In the genomic region with DNA sequence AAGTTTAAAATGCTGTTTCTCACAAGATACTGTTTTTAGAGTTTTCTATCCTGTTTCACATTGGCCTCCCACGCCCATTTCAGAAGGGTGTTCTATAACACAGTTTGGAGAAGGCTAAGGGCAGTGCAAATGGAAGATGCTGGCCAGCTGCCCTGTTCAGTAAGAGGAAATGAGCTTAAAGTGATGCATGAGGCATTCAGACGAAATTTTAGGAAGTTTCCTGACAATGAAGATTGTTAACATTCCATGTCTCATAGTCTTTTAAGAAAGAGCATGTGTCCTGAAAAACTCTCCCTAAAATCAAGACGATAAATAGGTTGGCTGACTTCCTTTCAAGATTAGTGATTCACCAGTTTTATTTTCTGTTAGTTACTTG, we compare ENCODE assay signal across 13 cellular contexts.
DNase-seq lines count a peak whose midpoint lies in the region; ATAC-seq, FAIRE-seq and TF ChIP-seq lines count a peak whose summit lies in the region.
"Had no signal": no experiment of that assay in that cellular context is flagged by ENCODE, and none has a peak within 500 bp of the region (broad histone marks: within the 10 kb centered on the region; RNA-seq: fewer than 3 reads in every experiment).

No MANE protein-coding gene starts in this region.

- H3K4me1 Mint-ChIP-seq in HFFc6 (ENCODE audit: low read depth) (peaks cover 53% of the 10 kb centered on the region), astrocyte (ENCODE audit: low read depth, unreplicated experiment) (peaks cover 10% of the 10 kb centered on the region)

- H3K4me3 ChIP-seq in A673 (ENCODE audit: low read depth, low read length, poor library complexity, severe bottlenecking): no peak overlapping the region
- no peak overlapping the region for H3K4me3 ChIP-seq in astrocyte (ENCODE audit: insufficient read depth, low read depth, low read length)
- H3K4me3 ChIP-seq in right cardiac atrium (ENCODE audit: low read length): no peak overlapping the region
- no peak overlapping the region for H3K4me3 ChIP-seq in OCI-LY7 (ENCODE audit: low read depth, low read length, poor library complexity, severe bottlenecking)
- H3K4me3 ChIP-seq: mucosa of descending colon had no signal

- H3K4me3 Mint-ChIP-seq in HFFc6 (peak overlapping the region; percentile 76), astrocyte (ENCODE audit: unreplicated experiment) (no peak overlapping the region)
- H3K4me3 Mint-ChIP-seq: activated naive CD4-positive, alpha-beta T cell treated with anti-CD3 and anti-CD28 coated beads, Interleukin-2, amount 10 ng/mL, durations not matched to agents 7 days and 5 days had no signal

- no peaks in the 10 kb centered on the region for H3K9me2 ChIP-seq in OCI-LY7 (ENCODE audit: insufficient read depth, low read length)

- H3K9me3 Mint-ChIP-seq in HFFc6: no peaks in the 10 kb centered on the region
- no peaks in the 10 kb centered on the region for H3K9me3 Mint-ChIP-seq in astrocyte (ENCODE audit: unreplicated experiment)
- H3K9me3 Mint-ChIP-seq: activated naive CD4-positive, alpha-beta T cell treated with anti-CD3 and anti-CD28 coated beads, Interleukin-2, amount 10 ng/mL, durations not matched to agents 7 days and 5 days had no signal

- H3K9me3 ChIP-seq in A673 (ENCODE audit: low read depth, low read length, poor library complexity, severe bottlenecking) (no peaks in the 10 kb centered on the region), astrocyte (ENCODE audit: insufficient read depth, low read depth, low read length) (no peaks in the 10 kb centered on the region), right cardiac atrium (ENCODE audit: control insufficient read depth, low read length) (no peaks in the 10 kb centered on the region), OCI-LY7 (ENCODE audit: low read length) (no peaks in the 10 kb centered on the region)
- H3K9me3 ChIP-seq: mucosa of descending colon had no signal

- DNase-seq in A673 (ENCODE audit: low spot score) (peak; percentile 89), HFFc6 (peak; percentile 70), astrocyte (ENCODE audit: low read depth) (peak; percentile 80), right cardiac atrium (peak; percentile 61 to 80 (median 61)), activated T-cell treated with anti-CD3 and anti-CD28 coated beads for 4 hours (no peak), HT-29 (ENCODE audit: low spot score) (no peak), OCI-LY7 (ENCODE audit: low spot score) (no peak), kidney glomerular epithelial cell (lab: John Stamatoyannopoulos, UW) (no peak)
- DNase-seq: activated CD4-positive, alpha-beta T cell treated with anti-CD3 and anti-CD28 coated beads for 1 hour; C1 segment of cervical spinal cord; mucosa of descending colon; NCI-H1092 treated with DMSO at 0.1 percent for 48 hours had no signal

- no peak overlapping the region for H3K9ac ChIP-seq in astrocyte (ENCODE audit: low read length)

- POLR2A ChIA-PET in A673 (lab: Charles Lee; ENCODE audit: low non-redundant PET): interaction anchor here (0.7 kb wide), 1 partner anchor 341 kb away, joined by 4 read pairs; no protein-coding TSS in a partner anchor
- POLR2A ChIA-PET in OCI-LY7 (lab: Charles Lee): interaction anchor here (1.3 kb wide), 1 partner anchor 20 kb away, joined by 3 read pairs; no protein-coding TSS in a partner anchor

- peaks cover 4% of the 10 kb centered on the region; the same call in 1 of the 2 replicates for H3K36me3 Mint-ChIP-seq in HFFc6 (ENCODE audit: low read depth)
- no peaks in the 10 kb centered on the region for H3K36me3 Mint-ChIP-seq in astrocyte (ENCODE audit: low read depth, unreplicated experiment)
- H3K36me3 Mint-ChIP-seq: activated naive CD4-positive, alpha-beta T cell treated with anti-CD3 and anti-CD28 coated beads, Interleukin-2, amount 10 ng/mL, durations not matched to agents 7 days and 5 days had no signal

- TF ChIP-seq CTCF in A673 (conservative IDR thresholded peaks at IDR 0.05; ENCODE audit: low read depth, low read length) (no peak), HFFc6 (IDR thresholded peaks at IDR 0.05) (no peak), astrocyte (IDR thresholded peaks at IDR 0.05; ENCODE audit: insufficient read depth, low read depth, low read length) (no peak), OCI-LY7 (conservative IDR thresholded peaks at IDR 0.05; ENCODE audit: low read length) (no peak)

- peak overlapping the region; percentile 66 for H3K4me2 ChIP-seq in astrocyte (ENCODE audit: low read length)
- no peak overlapping the region for H3K4me2 ChIP-seq in OCI-LY7 (ENCODE audit: low read length)

- FAIRE-seq in astrocyte (lab: Jason Lieb, UNC): peak; percentile 89

- WGBS in right cardiac atrium: 32% methylated on average over 3 of the region's 3 CpGs

- H3K79me2 ChIP-seq in astrocyte (ENCODE audit: insufficient read depth, low read length): no peaks in the 10 kb centered on the region
- no peaks in the 10 kb centered on the region for H3K79me2 ChIP-seq in OCI-LY7 (ENCODE audit: insufficient read depth, low read depth, low read length)

- H3K27me3 Mint-ChIP-seq in HFFc6 (ENCODE audit: insufficient read depth) (no peaks in the 10 kb centered on the region), astrocyte (ENCODE audit: low read depth, unreplicated experiment) (no peaks in the 10 kb centered on the region)
- H3K27me3 Mint-ChIP-seq: activated naive CD4-positive, alpha-beta T cell treated with anti-CD3 and anti-CD28 coated beads, Interleukin-2, amount 10 ng/mL, durations not matched to agents 7 days and 5 days had no signal

- intact Hi-C loops in A673 (cut with micrococcal nuclease; ENCODE audit: unreplicated experiment): loop anchor here (5.0 to 10.0 kb wide), 2 partner anchors 326 to 873 kb away; no protein-coding TSS in a partner anchor
- intact Hi-C loops in right cardiac atrium (cut with DNase I): no loop called here
- intact Hi-C loops in OCI-LY7 (cut with micrococcal nuclease; ENCODE audit: unreplicated experiment): no loop called here

- H3K27me3 ChIP-seq in A673 (replicated peaks; ENCODE audit: insufficient read depth, low read depth, low read length, poor library complexity): no peaks in the 10 kb centered on the region
- no peaks in the 10 kb centered on the region for H3K27me3 ChIP-seq in astrocyte (ENCODE audit: insufficient read depth, low read length)
- no peaks in the 10 kb centered on the region for H3K27me3 ChIP-seq in right cardiac atrium (ENCODE audit: control insufficient read depth, insufficient read depth)

- H3K36me3 ChIP-seq in A673 (ENCODE audit: insufficient read depth, low read length, poor library complexity, severe bottlenecking): no peaks in the 10 kb centered on the region
- no peaks in the 10 kb centered on the region for H3K36me3 ChIP-seq in astrocyte (ENCODE audit: insufficient read depth, low read length)
- no peaks in the 10 kb centered on the region for H3K36me3 ChIP-seq in OCI-LY7 (ENCODE audit: insufficient read depth, low read length)

- peak; percentile 77 to 89 for ATAC-seq in right cardiac atrium
- ATAC-seq: mucosa of descending colon had no signal

- BruUV-seq in A673 (replicated peaks; lab: Mats Ljungman, UMichigan): no TSS peak
- no TSS peak for BruUV-seq in OCI-LY7 (replicated peaks; lab: Mats Ljungman, UMichigan)

- CTCF ChIA-PET in A673 (lab: Charles Lee) (no interaction called here), OCI-LY7 (lab: Charles Lee; ENCODE audit: unreplicated experiment) (no interaction called here)

- peaks cover 12% of the 10 kb centered on the region for H3K4me1 ChIP-seq in A673 (ENCODE audit: insufficient read depth, low read length, poor library complexity, severe bottlenecking)
- H3K4me1 ChIP-seq in astrocyte (ENCODE audit: insufficient read depth, low read length): peaks cover 8% of the 10 kb centered on the region
- peaks cover 1% of the 10 kb centered on the region for H3K4me1 ChIP-seq in right cardiac atrium (ENCODE audit: control insufficient read depth, insufficient read depth, low read length)
- H3K4me1 ChIP-seq in OCI-LY7 (ENCODE audit: insufficient read depth, low read length, poor library complexity, severe bottlenecking): no peaks in the 10 kb centered on the region

- H2AFZ ChIP-seq in astrocyte (ENCODE audit: low read depth, low read length) (peak overlapping the region; percentile 38), OCI-LY7 (ENCODE audit: low read length) (no peak overlapping the region)

- H3K27ac ChIP-seq in A673 (ENCODE audit: low read depth, low read length, poor library complexity, severe bottlenecking) (no peak overlapping the region), astrocyte (ENCODE audit: low read depth, low read length) (no peak overlapping the region), right cardiac atrium (ENCODE audit: low read length) (no peak overlapping the region), OCI-LY7 (ENCODE audit: low read depth, low read length, poor library complexity, severe bottlenecking) (no peak overlapping the region)

- peak overlapping the region; percentile 85 for H3K27ac Mint-ChIP-seq in HFFc6
- no peak overlapping the region for H3K27ac Mint-ChIP-seq in astrocyte (ENCODE audit: unreplicated experiment)
- H3K27ac Mint-ChIP-seq: activated naive CD4-positive, alpha-beta T cell treated with anti-CD3 and anti-CD28 coated beads, Interleukin-2, amount 10 ng/mL, durations not matched to agents 7 days and 5 days had no signal

- H4K20me1 ChIP-seq in astrocyte (ENCODE audit: insufficient read depth, low read length): no peaks in the 10 kb centered on the region
- H4K20me1 ChIP-seq in OCI-LY7 (ENCODE audit: insufficient read depth, low read length): no peaks in the 10 kb centered on the region

Comparison
In these comparisons a context has a peak if more than half of its experiments do, and no peak if none do; other contexts are left out.
1. DNase-seq: peak in A673 (single experiment), HFFc6 (single experiment), astrocyte (single experiment) and right cardiac atrium (3 of 3); none in activated T-cell treated with anti-CD3 and anti-CD28 coated beads for 4 hours (single experiment), HT-29 (single experiment), OCI-LY7 (single experiment) and kidney glomerular epithelial cell (single experiment).